12 cellular contexts compared by ENCODE assay signal in the genomic region with DNA sequence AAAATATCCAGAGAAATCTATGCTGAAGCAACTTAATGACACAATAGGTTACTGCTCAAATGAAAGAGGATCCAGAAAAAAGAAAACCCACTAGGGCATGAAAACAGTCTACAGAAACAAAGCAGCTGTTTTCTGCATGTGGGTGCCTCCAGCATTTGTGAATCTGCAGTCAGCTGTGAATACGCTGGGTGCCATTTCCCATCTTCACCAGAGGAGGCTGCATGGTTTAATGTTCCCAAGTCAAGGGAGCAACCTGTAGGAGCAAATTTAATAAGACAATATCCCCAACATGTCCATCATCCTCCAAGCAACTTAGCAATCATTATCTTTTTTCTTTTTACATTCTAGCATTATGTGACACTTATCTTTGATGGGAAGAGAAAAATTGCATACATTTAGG.
DNase-seq lines count a peak whose midpoint lies in the region; ATAC-seq and TF ChIP-seq lines count a peak whose summit lies in the region.
"Had no signal": no experiment of that assay in that cellular context is flagged by ENCODE, and none has a peak within 500 bp of the region (broad histone marks: within the 10 kb centered on the region; RNA-seq: fewer than 3 reads in every experiment).

No MANE protein-coding gene starts in this region.

- H4K20me1 ChIP-seq in Loucy (ENCODE audit: insufficient read depth, low read length, poor library complexity, severe bottlenecking), result no peaks in the 10 kb centered on the region

- H2AFZ ChIP-seq in Loucy (ENCODE audit: low read length), result no peak overlapping the region

- no peaks in the 10 kb centered on the region for H3K9me3 ChIP-seq in Loucy (ENCODE audit: insufficient read depth, low read depth, low read length)

- DNase-seq in NCI-H1105 treated with DMSO at 0.1 percent for 48 hours (lab: John Stamatoyannopoulos, UW), result peak; percentile 10
- no peak for DNase-seq in NCI-H1105 (lab: John Stamatoyannopoulos, UW)
- DNase-seq in epithelial cell of esophagus (ENCODE audit: low read depth), result peak; percentile 53
- no peak for DNase-seq in progenitor cell of endocrine pancreas (ENCODE audit: low spot score, unreplicated experiment)
- no peak for DNase-seq in SW 1271 (lab: John Stamatoyannopoulos, UW)
- no peak for DNase-seq in activated CD4-positive, alpha-beta T cell treated with anti-CD3 and anti-CD28 coated beads for 36 hours
- DNase-seq: effector CD8-positive, alpha-beta T cell; naive B cell; NK-92 treated with Interleukin-12 subunit alpha and Interleukin-12 subunit beta, amount 100 ng/mL, for 24 hours had no signal

- no peak overlapping the region for H3K4me3 Mint-ChIP-seq in progenitor cell of endocrine pancreas (ENCODE audit: low read depth)
- no peak overlapping the region for H3K4me3 Mint-ChIP-seq in activated CD4-positive, alpha-beta T cell treated with anti-CD3 and anti-CD28 coated beads for 36 hours
- H3K4me3 Mint-ChIP-seq: B cell, naive B cell had no signal

- peaks cover 2% of the 10 kb centered on the region for H3K4me1 Mint-ChIP-seq in progenitor cell of endocrine pancreas (ENCODE audit: low read depth)
- no peaks in the 10 kb centered on the region for H3K4me1 Mint-ChIP-seq in activated CD4-positive, alpha-beta T cell treated with anti-CD3 and anti-CD28 coated beads for 36 hours
- H3K4me1 Mint-ChIP-seq: B cell, naive B cell had no signal

- ATAC-seq in HG02642 (IDR thresholded peaks at IDR 0.05; ENCODE audit: poor library complexity, unreplicated experiment), result no peak
- no peak for ATAC-seq in activated CD4-positive, alpha-beta T cell treated with anti-CD3 and anti-CD28 coated beads for 36 hours

- TF ChIP-seq CTCF in Loucy (conservative IDR thresholded peaks at IDR 0.05; ENCODE audit: low read length) (peak; percentile 17; the same call in 1 of the 2 replicates), epithelial cell of esophagus (IDR thresholded peaks at IDR 0.05; ENCODE audit: insufficient read depth, low read depth, low read length, missing control alignments) (peak; percentile 70), progenitor cell of endocrine pancreas (IDR thresholded peaks at IDR 0.05; ENCODE audit: unreplicated experiment) (peak; percentile 36)

- no peak overlapping the region for H3K4me3 ChIP-seq in Loucy (ENCODE audit: low read length, poor library complexity, severe bottlenecking)
- H3K4me3 ChIP-seq in epithelial cell of esophagus (ENCODE audit: low read length), result no peak overlapping the region

- CTCF ChIA-PET in activated CD4-positive, alpha-beta T cell treated with anti-CD3 and anti-CD28 coated beads for 36 hours (lab: Charles Lee), result no interaction called here

- intact Hi-C loops in activated CD4-positive, alpha-beta T cell treated with anti-CD3 and anti-CD28 coated beads for 36 hours (cut with DNase I, micrococcal nuclease), result no loop called here

- no peaks in the 10 kb centered on the region for H3K27me3 ChIP-seq in Loucy (ENCODE audit: insufficient read depth, low read length, poor library complexity, severe bottlenecking)

- H3F3A ChIP-seq in Loucy (ENCODE audit: low read depth), result no peaks in the 10 kb centered on the region

- no peaks in the 10 kb centered on the region for H3K36me3 Mint-ChIP-seq in progenitor cell of endocrine pancreas (ENCODE audit: insufficient read depth)
- H3K36me3 Mint-ChIP-seq in activated CD4-positive, alpha-beta T cell treated with anti-CD3 and anti-CD28 coated beads for 36 hours (ENCODE audit: low read depth), result no peaks in the 10 kb centered on the region
- H3K36me3 Mint-ChIP-seq: naive B cell had no signal

- POLR2A ChIA-PET in activated CD4-positive, alpha-beta T cell treated with anti-CD3 and anti-CD28 coated beads for 36 hours (lab: Charles Lee), result no interaction called here

- no peaks in the 10 kb centered on the region for H3K9me2 ChIP-seq in Loucy (replicated peaks; ENCODE audit: low read depth, low read length)

- H3K4me2 ChIP-seq in Loucy (ENCODE audit: low read depth, low read length, poor library complexity, severe bottlenecking), result no peak overlapping the region

- no peaks in the 10 kb centered on the region for H3K36me3 ChIP-seq in Loucy (ENCODE audit: insufficient read depth, low read length)

- H3K4me1 ChIP-seq in Loucy (ENCODE audit: insufficient read depth, low read length, poor library complexity, severe bottlenecking), result no peaks in the 10 kb centered on the region

- H3K9me3 Mint-ChIP-seq in progenitor cell of endocrine pancreas (ENCODE audit: low read depth), result no peaks in the 10 kb centered on the region
- H3K9me3 Mint-ChIP-seq in activated CD4-positive, alpha-beta T cell treated with anti-CD3 and anti-CD28 coated beads for 36 hours (ENCODE audit: low read depth), result peaks cover 3% of the 10 kb centered on the region

- no peaks in the 10 kb centered on the region for H3K27me3 Mint-ChIP-seq in progenitor cell of endocrine pancreas
- no peaks in the 10 kb centered on the region for H3K27me3 Mint-ChIP-seq in activated CD4-positive, alpha-beta T cell treated with anti-CD3 and anti-CD28 coated beads for 36 hours
- H3K27me3 Mint-ChIP-seq: B cell, naive B cell had no signal

- H3K9ac ChIP-seq in Loucy (ENCODE audit: low read depth, low read length, poor library complexity, severe bottlenecking), result no peak overlapping the region

- H3K79me2 ChIP-seq in Loucy (ENCODE audit: insufficient read depth, low read length), result no peaks in the 10 kb centered on the region

- no peak overlapping the region for H3K27ac Mint-ChIP-seq in progenitor cell of endocrine pancreas
- H3K27ac Mint-ChIP-seq in activated CD4-positive, alpha-beta T cell treated with anti-CD3 and anti-CD28 coated beads for 36 hours, result no peak overlapping the region
- H3K27ac Mint-ChIP-seq: B cell, naive B cell had no signal

Comparison
In these comparisons a context has a peak if more than half of its experiments do, and no peak if none do; other contexts are left out.
1. DNase-seq: peak in NCI-H1105 treated with DMSO at 0.1 percent for 48 hours (single experiment) and epithelial cell of esophagus (single experiment); none in NCI-H1105 (single experiment), progenitor cell of endocrine pancreas (single experiment), SW 1271 (0 of 2) and activated CD4-positive, alpha-beta T cell treated with anti-CD3 and anti-CD28 coated beads for 36 hours (single experiment).
2. CTCF ChIP-seq: peak in every context shown above with its lines; median percentile 70 in epithelial cell of esophagus; 36 in progenitor cell of endocrine pancreas; 17 in Loucy.